Comparison of ENCODE assay signal across 16 cellular contexts in genomic region chr14:99158150-99158549, GRCh38.
A peak's percentile ranks its signal among the peaks of the same experiment; 100 is the strongest.
DNase-seq lines count a peak whose midpoint lies in the region; ATAC-seq and TF ChIP-seq lines count a peak whose summit lies in the region.
"Had no signal": no experiment of that assay in that cellular context is flagged by ENCODE, and none has a peak within 500 bp of the region (broad histone marks: within the 10 kb centered on the region; RNA-seq: fewer than 3 reads in every experiment).

No MANE protein-coding gene starts in this region.

- no peak overlapping the region for H3K27ac Mint-ChIP-seq in activated naive CD4-positive, alpha-beta T cell treated with anti-CD3 and anti-CD28 coated beads, Interleukin-2, amount 50 U/mL, for 72 hours
- H3K27ac Mint-ChIP-seq: CD8-positive, alpha-beta T cell; H9; IgD-negative memory B cell had no signal

- ATAC-seq in activated naive CD4-positive, alpha-beta T cell treated with anti-CD3 and anti-CD28 coated beads, Interleukin-2, amount 50 U/mL, for 72 hours, result no peak
- ATAC-seq in GM19324 (IDR thresholded peaks at IDR 0.05; ENCODE audit: low FRiP score, unreplicated experiment), result no peak
- ATAC-seq in aorta (ENCODE audit: low FRiP score), result no peak
- ATAC-seq: CD8-positive, alpha-beta T cell; Right ventricle myocardium inferior had no signal

- intact Hi-C loops in aorta (cut with DNase I), result loop anchor here in 1 of 2 donors (5.0 kb wide), 1 partner anchor 34 kb away; no protein-coding TSS in a partner anchor

- peaks cover 2 to 13% of the 10 kb centered on the region in 2 donors for H3K36me3 Mint-ChIP-seq in activated naive CD4-positive, alpha-beta T cell treated with anti-CD3 and anti-CD28 coated beads, Interleukin-2, amount 50 U/mL, for 72 hours
- H3K36me3 Mint-ChIP-seq: CD8-positive, alpha-beta T cell had no signal

- no peak for TF ChIP-seq CTCF in retinal pigment epithelial cell (conservative IDR thresholded peaks at IDR 0.05; ENCODE audit: low read depth, low read length)

- H3K36me3 ChIP-seq in H7 (replicated peaks; ENCODE audit: control insufficient read depth, insufficient read depth, low read length) (no peaks in the 10 kb centered on the region), aorta (ENCODE audit: control insufficient read depth in 1 of 2, insufficient read depth in 2 of 2, low read length in 1 of 2) (no peaks in the 10 kb centered on the region)

- peaks cover 0 to 13% of the 10 kb centered on the region in 2 donors for H3K9me3 Mint-ChIP-seq in activated naive CD4-positive, alpha-beta T cell treated with anti-CD3 and anti-CD28 coated beads, Interleukin-2, amount 50 U/mL, for 72 hours
- H3K9me3 Mint-ChIP-seq: H9 had no signal

- peaks cover 4% of the 10 kb centered on the region for H3K9me3 ChIP-seq in aorta (ENCODE audit: control insufficient read depth, low read length)
- H3K9me3 ChIP-seq: SK-N-SH had no signal

- no peak overlapping the region for H3K27ac ChIP-seq in aorta (ENCODE audit: low read depth in 1 of 2, low read length in 2 of 2)
- H3K27ac ChIP-seq: PC-9 had no signal

- peaks cover 0 to 2% of the 10 kb centered on the region in 2 donors for H3K4me1 ChIP-seq in aorta (ENCODE audit: control insufficient read depth in 1 of 2, insufficient read depth in 2 of 2, low read length in 2 of 2)

- H3K27me3 ChIP-seq in H7 (ENCODE audit: control insufficient read depth, insufficient read depth, low read length) (no peaks in the 10 kb centered on the region), aorta (ENCODE audit: control insufficient read depth in 1 of 2, insufficient read depth in 2 of 2, low read length in 1 of 2) (no peaks in the 10 kb centered on the region)

- H3K4me3 ChIP-seq in H7 (ENCODE audit: insufficient read depth, low read depth, low read length) (no peak overlapping the region), retinal pigment epithelial cell (ENCODE audit: low read length) (no peak overlapping the region), aorta (ENCODE audit: low read length in 2 of 2) (no peak overlapping the region)
- H3K4me3 ChIP-seq: PC-9 had no signal

- DNase-seq in H7 (peak; percentile 9), RPMI7951 (ENCODE audit: low read depth) (peak; percentile 6), islet precursor cell (peak; percentile 58), retinal pigment epithelial cell (ENCODE audit: low read depth) (peak; percentile 9), AG08395 (ENCODE audit: low spot score) (no peak), aorta (no peak)
- DNase-seq in activated naive CD4-positive, alpha-beta T cell treated with anti-CD3 and anti-CD28 coated beads, Interleukin-2, amount 50 U/mL, for 72 hours (ENCODE audit: low spot score in 2 of 2), result no peak
- DNase-seq: NCI-H1092, NCI-H345, PC-9, SK-N-SH had no signal

- WGBS in aorta, 2 donors, result 50 to 69% methylated on average over 4 of the region's 4 CpGs

Comparison
In these comparisons a context has a peak if more than half of its experiments do, and no peak if none do; other contexts are left out.
1. DNase-seq: peak in H7 (single experiment), RPMI7951 (single experiment), islet precursor cell (single experiment) and retinal pigment epithelial cell (single experiment); none in activated naive CD4-positive, alpha-beta T cell treated with anti-CD3 and anti-CD28 coated beads, Interleukin-2, amount 50 U/mL, for 72 hours (0 of 2), AG08395 (single experiment) and aorta (0 of 2).